Comparison of ENCODE assay signal across 2 cellular contexts in the genomic region with DNA sequence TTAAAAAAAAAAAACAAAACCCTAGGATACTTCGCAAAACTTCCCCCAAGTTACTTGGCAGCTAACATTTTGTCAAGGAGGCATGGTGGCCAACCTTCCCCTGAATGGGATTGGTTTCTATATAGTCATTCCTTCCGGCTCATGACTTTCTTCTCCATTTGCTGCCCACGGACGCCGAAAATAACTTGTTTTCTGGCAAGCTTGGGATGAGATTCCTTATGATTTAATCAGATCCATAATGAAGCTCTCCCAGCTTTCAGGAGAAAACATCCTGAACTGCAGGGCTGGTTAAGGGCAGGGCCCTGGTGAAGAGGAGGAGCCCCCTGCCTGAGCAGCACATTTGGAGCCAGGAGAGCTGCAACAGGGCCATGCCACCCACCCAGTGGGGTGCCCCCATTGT.
TF ChIP-seq lines count a peak whose summit lies in the region.

No MANE protein-coding gene starts in this region.

TF ChIP-seq in IMR-90, 13 proteins besides CTCF, POLR2A, EP300 and RAD21:
- TF ChIP-seq MXI1 (IDR thresholded peaks at IDR 0.05; ENCODE audit: borderline replicate concordance, low read depth, low read length) (no peak), BHLHE40 (IDR thresholded peaks at IDR 0.05; ENCODE audit: low read depth, low read length) (no peak), CEBPB (IDR thresholded peaks at IDR 0.05; ENCODE audit: low read depth, low read length) (no peak), FOS (IDR thresholded peaks at IDR 0.05; ENCODE audit: low read depth, low read length) (no peak), MAFK (IDR thresholded peaks at IDR 0.05; ENCODE audit: low read depth, low read length) (no peak), MAZ (IDR thresholded peaks at IDR 0.05; ENCODE audit: borderline replicate concordance, low read depth, low read length) (no peak), RFX5 (IDR thresholded peaks at IDR 0.05; ENCODE audit: low read depth, low read length) (no peak), RCOR1 (IDR thresholded peaks at IDR 0.05; ENCODE audit: insufficient replicate concordance, low read length) (no peak), SMC3 (IDR thresholded peaks at IDR 0.05; ENCODE audit: low read depth, low read length) (no peak), NFE2L2 (IDR thresholded peaks at IDR 0.05; ENCODE audit: low read depth, low read length) (no peak), CHD1 (IDR thresholded peaks at IDR 0.05; ENCODE audit: low read depth, low read length) (no peak)
- TF ChIP-seq, protein P1, sequence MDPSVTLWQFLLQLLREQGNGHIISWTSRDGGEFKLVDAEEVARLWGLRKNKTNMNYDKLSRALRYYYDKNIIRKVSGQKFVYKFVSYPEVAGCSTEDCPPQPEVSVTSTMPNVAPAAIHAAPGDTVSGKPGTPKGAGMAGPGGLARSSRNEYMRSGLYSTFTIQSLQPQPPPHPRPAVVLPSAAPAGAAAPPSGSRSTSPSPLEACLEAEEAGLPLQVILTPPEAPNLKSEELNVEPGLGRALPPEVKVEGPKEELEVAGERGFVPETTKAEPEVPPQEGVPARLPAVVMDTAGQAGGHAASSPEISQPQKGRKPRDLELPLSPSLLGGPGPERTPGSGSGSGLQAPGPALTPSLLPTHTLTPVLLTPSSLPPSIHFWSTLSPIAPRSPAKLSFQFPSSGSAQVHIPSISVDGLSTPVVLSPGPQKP (IDR thresholded peaks at IDR 0.05; ENCODE audit: borderline replicate concordance, low read depth, low read length): no peak
- TF ChIP-seq, protein P2, sequence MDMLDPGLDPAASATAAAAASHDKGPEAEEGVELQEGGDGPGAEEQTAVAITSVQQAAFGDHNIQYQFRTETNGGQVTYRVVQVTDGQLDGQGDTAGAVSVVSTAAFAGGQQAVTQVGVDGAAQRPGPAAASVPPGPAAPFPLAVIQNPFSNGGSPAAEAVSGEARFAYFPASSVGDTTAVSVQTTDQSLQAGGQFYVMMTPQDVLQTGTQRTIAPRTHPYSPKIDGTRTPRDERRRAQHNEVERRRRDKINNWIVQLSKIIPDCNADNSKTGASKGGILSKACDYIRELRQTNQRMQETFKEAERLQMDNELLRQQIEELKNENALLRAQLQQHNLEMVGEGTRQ (IDR thresholded peaks at IDR 0.05; ENCODE audit: low read depth, low read length): no peak
TF ChIP-seq in IMR-90: peak in this region for 0.

TF ChIP-seq in K562, 482 proteins besides CTCF, POLR2A, EP300 and RAD21:
- TF ChIP-seq TCF7 (IDR thresholded peaks at IDR 0.05; ENCODE audit: borderline replicate concordance) (no peak), ZNF77 (CRISPR knock-in tag; IDR thresholded peaks at IDR 0.05) (no peak), FOSL1 (tag; conservative IDR thresholded peaks at IDR 0.05) (no peak), JUN (IDR thresholded peaks at IDR 0.05; ENCODE audit: borderline replicate concordance, low read depth, low read length) (no peak), JUN (CRISPR knock-in tag; IDR thresholded peaks at IDR 0.05; ENCODE audit: borderline replicate concordance) (no peak), SMC3 (conservative IDR thresholded peaks at IDR 0.05; ENCODE audit: insufficient read depth, low read depth, low read length) (no peak), ZNF174 (CRISPR knock-in tag; IDR thresholded peaks at IDR 0.05) (no peak), HDAC1 (IDR thresholded peaks at IDR 0.05) (no peak), RBM17 (IDR thresholded peaks at IDR 0.05; ENCODE audit: borderline replicate concordance, low read depth, low read length) (no peak), TCF3 (CRISPR knock-in tag; IDR thresholded peaks at IDR 0.05) (no peak)
